ENCODE assay signal across 16 cellular contexts in the genomic region with DNA sequence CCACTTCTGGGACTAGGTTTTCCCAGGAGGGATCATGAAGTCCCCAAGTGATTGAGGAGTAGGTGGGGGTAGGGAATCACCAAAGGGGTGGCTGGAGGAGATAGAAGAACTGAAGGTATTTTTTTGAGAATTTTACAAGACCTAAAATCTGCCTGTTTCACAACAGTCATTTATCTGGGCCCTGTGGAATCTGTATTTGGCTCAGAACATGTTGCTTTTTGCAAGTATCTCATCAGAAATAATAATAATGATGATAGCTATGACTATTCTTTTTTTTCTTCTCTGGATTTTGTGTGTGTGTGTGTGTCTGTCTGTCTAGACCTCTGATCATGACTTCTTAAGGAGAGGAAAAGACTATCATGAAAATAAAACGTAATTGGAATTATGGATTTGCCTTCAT.
"Had no signal": no experiment of that assay in that cellular context is flagged by ENCODE, and none has a peak within 500 bp of the region (broad histone marks: within the 10 kb centered on the region; RNA-seq: fewer than 3 reads in every experiment).

No MANE protein-coding gene starts in this region.

- H3K27ac ChIP-seq: lower lobe of right lung, right lobe of liver, thoracic aorta, WERI-Rb-1 had no signal

- H3K4me3 ChIP-seq: breast epithelium, lower lobe of right lung, right lobe of liver, smooth muscle cell, thoracic aorta had no signal

- DNase-seq: activated CD4-positive, alpha-beta T cell treated with anti-CD3 and anti-CD28 coated beads, Interleukin-2, amount 50 U/mL, for 4 hours; activated CD8-positive, alpha-beta memory T cell treated with anti-CD3 and anti-CD28 coated beads for 24 hours; activated CD8-positive, alpha-beta memory T cell treated with anti-CD3 and anti-CD28 coated beads, Interleukin-2, amount 50 U/mL, for 4 hours; activated naive CD4-positive, alpha-beta T cell; activated T-cell treated with anti-CD3 and anti-CD28 coated beads, Interleukin-2, amount 50 U/mL, for 4 hours; kidney; lower lobe of right lung; mesendoderm; naive B cell; nucleus accumbens; right lobe of liver; stimulated activated CD4-positive, alpha-beta T cell treated with anti-CD3 and anti-CD28 coated beads, Interleukin-15, amount 100 ng/mL, for 24 hours; WERI-Rb-1 had no signal

- H3K4me2 ChIP-seq: smooth muscle cell had no signal

- H3K4me1 ChIP-seq: breast epithelium, lower lobe of right lung, right lobe of liver had no signal

- H3K27me3 ChIP-seq: breast epithelium, right lobe of liver had no signal

- H3K36me3 ChIP-seq: breast epithelium, lower lobe of right lung, right lobe of liver, thoracic aorta, WERI-Rb-1 had no signal

- H3K9me3 ChIP-seq: breast epithelium, lower lobe of right lung, right lobe of liver, thoracic aorta had no signal
